Comparison of ENCODE assay signal across 8 cellular contexts in the genomic region with DNA sequence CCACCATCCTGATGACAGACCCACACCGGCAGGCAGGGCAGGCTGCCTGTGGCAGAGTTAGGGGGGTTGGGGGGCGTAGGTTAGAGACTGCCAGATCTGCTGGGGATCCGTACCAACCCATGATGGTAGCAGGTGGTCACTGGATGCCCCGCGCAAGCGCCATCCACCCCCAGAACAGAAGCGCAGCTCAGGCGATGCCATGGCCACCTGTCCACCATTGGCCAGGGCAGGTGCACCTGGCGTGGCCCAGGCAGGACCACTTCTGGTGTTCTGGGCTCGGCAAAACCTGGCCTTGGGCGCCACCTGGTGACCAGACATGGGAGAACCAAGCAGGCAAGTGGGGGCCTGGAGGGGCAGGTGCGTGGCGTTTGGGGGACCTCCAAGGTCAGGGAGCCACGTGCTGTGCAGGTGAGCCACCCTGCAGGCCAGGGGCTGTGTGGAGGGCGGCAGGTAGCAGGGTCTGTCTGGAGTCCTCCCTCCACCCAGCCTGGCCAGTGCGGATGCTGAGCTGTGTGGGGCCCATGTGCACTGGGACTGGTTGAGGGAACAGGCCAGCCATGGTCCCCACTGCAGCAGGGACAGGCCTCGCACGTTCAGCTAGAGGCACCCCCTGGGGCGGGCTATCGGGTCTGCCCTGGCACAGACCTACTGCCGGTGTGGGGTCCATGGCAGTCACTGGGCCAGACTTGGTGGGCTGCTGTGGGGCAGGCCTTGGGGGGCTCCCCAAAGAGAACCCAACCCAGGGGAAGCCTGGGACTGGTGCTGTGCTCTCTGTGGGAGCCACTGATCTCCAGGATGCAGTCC. TPM values are rescaled to one million over a fixed set of nuclear protein-coding genes. Genes with fewer than 3 reads are reported as not detected.
DNase-seq lines count a peak whose midpoint lies in the region; ATAC-seq and TF ChIP-seq lines count a peak whose summit lies in the region.

No MANE protein-coding gene starts in this region.

- H3K27me3 ChIP-seq in hepatocyte, result no peaks in the 10 kb centered on the region

- no peaks in the 10 kb centered on the region for H3K9me3 ChIP-seq in hepatocyte (ENCODE audit: low read depth)

- H3K36me3 ChIP-seq in hepatocyte (replicated peaks; ENCODE audit: insufficient read depth, low read depth), result no peaks in the 10 kb centered on the region

- no peaks in the 10 kb centered on the region for H3K27me3 Mint-ChIP-seq in T-helper 2 cell treated with Interferon-gamma antibody and Interleukin-4, amounts not matched to agents 5 μg/mL and 100 μg/mL, for 36 hours (ENCODE audit: low read depth)

- H3K27ac ChIP-seq in angular gyrus (ENCODE audit: low read depth, low read length) (peak overlapping the region; percentile 56), hepatocyte (no peak overlapping the region)

- peak; percentile 88 for TF ChIP-seq CTCF in GM12865 (IDR thresholded peaks at IDR 0.05; ENCODE audit: insufficient read depth, low read depth, low read length, missing control alignments)
- TF ChIP-seq CTCF in hepatocyte (IDR thresholded peaks at IDR 0.05; ENCODE audit: poor library complexity), result peak; percentile 99

- H3K4me2 ChIP-seq in hepatocyte, result no peak overlapping the region

- H3K4me1 ChIP-seq in hepatocyte (ENCODE audit: insufficient read depth), result peaks cover 14% of the 10 kb centered on the region

- no peaks in the 10 kb centered on the region for H3K4me1 Mint-ChIP-seq in T-helper 2 cell treated with Interferon-gamma antibody and Interleukin-4, amounts not matched to agents 5 μg/mL and 100 μg/mL, for 36 hours (ENCODE audit: low read depth)

- no peaks in the 10 kb centered on the region for H3K9me2 ChIP-seq in hepatocyte (replicated peaks; ENCODE audit: insufficient read depth)

- peak; percentile 78 for DNase-seq in GM12865 (ENCODE audit: low read depth)
- peak; percentile 71 for DNase-seq in NAMALWA (ENCODE audit: low spot score)
- peak; percentile 51 for DNase-seq in T-helper 2 cell treated with Interferon-gamma antibody and Interleukin-4, amounts not matched to agents 5 μg/mL and 100 μg/mL, for 36 hours (ENCODE audit: low spot score)
- DNase-seq in hepatocyte (ENCODE audit: low spot score), result peak; percentile 77
- peak; percentile 59 to 65 (median 61) for DNase-seq in stimulated activated CD4-positive, alpha-beta T cell treated with anti-CD3 and anti-CD28 coated beads, Interleukin-12 subunit alpha, Interleukin-12 subunit beta, amount 100 ng/mL, for 48 hours (ENCODE audit: low read depth in 2 of 3, low spot score in 1 of 3)
- no peak for DNase-seq in A172 (ENCODE audit: low spot score)

- no peak overlapping the region for H3K4me3 Mint-ChIP-seq in T-helper 2 cell treated with Interferon-gamma antibody and Interleukin-4, amounts not matched to agents 5 μg/mL and 100 μg/mL, for 36 hours

- no peak overlapping the region for H3K27ac Mint-ChIP-seq in T-helper 2 cell treated with Interferon-gamma antibody and Interleukin-4, amounts not matched to agents 5 μg/mL and 100 μg/mL, for 36 hours

- no peaks in the 10 kb centered on the region for H3K36me3 Mint-ChIP-seq in T-helper 2 cell treated with Interferon-gamma antibody and Interleukin-4, amounts not matched to agents 5 μg/mL and 100 μg/mL, for 36 hours (ENCODE audit: low read depth)

- H3K9me3 Mint-ChIP-seq in T-helper 2 cell treated with Interferon-gamma antibody and Interleukin-4, amounts not matched to agents 5 μg/mL and 100 μg/mL, for 36 hours, result no peaks in the 10 kb centered on the region

- no peak for ATAC-seq in HG02970 (IDR thresholded peaks at IDR 0.05; ENCODE audit: low FRiP score, unreplicated experiment)

- WGBS in hepatocyte (ENCODE audit: low lambda C conversion rate, missing lambda C conversion rate), result 25% methylated on average over 21 of the region's 21 CpGs

- no peak overlapping the region for H2AFZ ChIP-seq in hepatocyte

- H3K4me3 ChIP-seq in GM12865 (ENCODE audit: low read depth, low read length), result no peak overlapping the region
- no peak overlapping the region for H3K4me3 ChIP-seq in hepatocyte

- H4K20me1 ChIP-seq in hepatocyte (ENCODE audit: insufficient read depth, poor library complexity, severe bottlenecking), result no peaks in the 10 kb centered on the region

- H3K79me2 ChIP-seq in hepatocyte, result no peaks in the 10 kb centered on the region

RNA-seq across cellular contexts. Expression of a gene that starts 15.6 kb away (rescaled TPM):
- 25.8 and 27.4 TPM in 2 replicates for total RNA-seq in hepatocyte
- 11.7 and 13.9 TPM in 2 replicates for polyA plus RNA-seq in hepatocyte
- total RNA-seq in A172 (2014; rRNA removed; shearing (Covaris generic)), result 21.0 and 24.8 TPM in 2 replicates

RNA-seq across cellular contexts. Expression of a gene that starts 15.9 kb away (rescaled TPM):
- total RNA-seq in hepatocyte, result 58.7 and 59.1 TPM in 2 replicates
- 68.2 and 71.5 TPM in 2 replicates for polyA plus RNA-seq in hepatocyte
- total RNA-seq in A172 (2014; rRNA removed; shearing (Covaris generic)), result 24.8 and 25.3 TPM in 2 replicates

RNA-seq across cellular contexts. Expression of a gene that starts 17.9 kb away (rescaled TPM):
- 8.2 and 8.9 TPM in 2 replicates for total RNA-seq in hepatocyte
- polyA plus RNA-seq in hepatocyte, result 13.2 and 15.0 TPM in 2 replicates
- 8.5 and 10.2 TPM in 2 replicates for total RNA-seq in A172 (2014; rRNA removed; shearing (Covaris generic))

RNA-seq across cellular contexts. Expression of a gene that starts 24.2 kb away (rescaled TPM):
- 523 and 682 TPM in 2 replicates for total RNA-seq in hepatocyte
- polyA plus RNA-seq in hepatocyte, result 2,788 and 2,829 TPM in 2 replicates
- 13.2 and 40.3 TPM in 2 replicates for total RNA-seq in A172 (2014; rRNA removed; shearing (Covaris generic))
